1 cellular context compared by ENCODE assay signal in genomic region chr19:33194884-33195710, GRCh38.
TF ChIP-seq lines count a peak whose summit lies in the region.

No MANE protein-coding gene starts in this region.

TF ChIP-seq in HEK293, 187 proteins besides CTCF, POLR2A, EP300 and RAD21 (continued from another document and continues in another):
- TF ChIP-seq, protein P1, sequence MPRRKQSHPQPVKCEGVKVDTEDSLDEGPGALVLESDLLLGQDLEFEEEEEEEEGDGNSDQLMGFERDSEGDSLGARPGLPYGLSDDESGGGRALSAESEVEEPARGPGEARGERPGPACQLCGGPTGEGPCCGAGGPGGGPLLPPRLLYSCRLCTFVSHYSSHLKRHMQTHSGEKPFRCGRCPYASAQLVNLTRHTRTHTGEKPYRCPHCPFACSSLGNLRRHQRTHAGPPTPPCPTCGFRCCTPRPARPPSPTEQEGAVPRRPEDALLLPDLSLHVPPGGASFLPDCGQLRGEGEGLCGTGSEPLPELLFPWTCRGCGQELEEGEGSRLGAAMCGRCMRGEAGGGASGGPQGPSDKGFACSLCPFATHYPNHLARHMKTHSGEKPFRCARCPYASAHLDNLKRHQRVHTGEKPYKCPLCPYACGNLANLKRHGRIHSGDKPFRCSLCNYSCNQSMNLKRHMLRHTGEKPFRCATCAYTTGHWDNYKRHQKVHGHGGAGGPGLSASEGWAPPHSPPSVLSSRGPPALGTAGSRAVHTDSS (tag by site-specific recombination; IDR thresholded peaks at IDR 0.05): peak; percentile 11; the same call in 1 of the 2 replicates
- TF ChIP-seq ZNF112 (tag by site-specific recombination; IDR thresholded peaks at IDR 0.05): no peak
- no peak for TF ChIP-seq ZBTB1 (tag by site-specific recombination; IDR thresholded peaks at IDR 0.05)
- no peak for TF ChIP-seq ZNF138 (tag by site-specific recombination; IDR thresholded peaks at IDR 0.05; ENCODE audit: borderline replicate concordance)
- TF ChIP-seq ZNF114 (tag by site-specific recombination; IDR thresholded peaks at IDR 0.05): no peak
- no peak for TF ChIP-seq GLI4 (tag by site-specific recombination; IDR thresholded peaks at IDR 0.05)
- peak; percentile 25 for TF ChIP-seq ZXDB (tag by site-specific recombination; IDR thresholded peaks at IDR 0.05)
- TF ChIP-seq ZNF37A (tag by site-specific recombination; IDR thresholded peaks at IDR 0.05): peak; percentile 71; the same call in 1 of the 2 replicates
- no peak for TF ChIP-seq SCRT2 (tag by site-specific recombination; IDR thresholded peaks at IDR 0.05)
- peak; percentile 8; the same call in 1 of the 2 replicates for TF ChIP-seq KLF17 (tag by site-specific recombination; IDR thresholded peaks at IDR 0.05)
- TF ChIP-seq, protein P2, sequence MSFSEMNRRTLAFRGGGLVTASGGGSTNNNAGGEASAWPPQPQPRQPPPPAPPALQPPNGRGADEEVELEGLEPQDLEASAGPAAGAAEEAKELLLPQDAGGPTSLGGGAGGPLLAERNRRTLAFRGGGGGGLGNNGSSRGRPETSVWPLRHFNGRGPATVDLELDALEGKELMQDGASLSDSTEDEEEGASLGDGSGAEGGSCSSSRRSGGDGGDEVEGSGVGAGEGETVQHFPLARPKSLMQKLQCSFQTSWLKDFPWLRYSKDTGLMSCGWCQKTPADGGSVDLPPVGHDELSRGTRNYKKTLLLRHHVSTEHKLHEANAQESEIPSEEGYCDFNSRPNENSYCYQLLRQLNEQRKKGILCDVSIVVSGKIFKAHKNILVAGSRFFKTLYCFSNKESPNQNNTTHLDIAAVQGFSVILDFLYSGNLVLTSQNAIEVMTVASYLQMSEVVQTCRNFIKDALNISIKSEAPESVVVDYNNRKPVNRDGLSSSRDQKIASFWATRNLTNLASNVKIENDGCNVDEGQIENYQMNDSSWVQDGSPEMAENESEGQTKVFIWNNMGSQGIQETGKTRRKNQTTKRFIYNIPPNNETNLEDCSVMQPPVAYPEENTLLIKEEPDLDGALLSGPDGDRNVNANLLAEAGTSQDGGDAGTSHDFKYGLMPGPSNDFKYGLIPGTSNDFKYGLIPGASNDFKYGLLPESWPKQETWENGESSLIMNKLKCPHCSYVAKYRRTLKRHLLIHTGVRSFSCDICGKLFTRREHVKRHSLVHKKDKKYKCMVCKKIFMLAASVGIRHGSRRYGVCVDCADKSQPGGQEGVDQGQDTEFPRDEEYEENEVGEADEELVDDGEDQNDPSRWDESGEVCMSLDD (tag by site-specific recombination; IDR thresholded peaks at IDR 0.05): 0 out of 2 replicates have a peak, but pooled peaks have one; percentile 49
- TF ChIP-seq ZNF148 (tag by site-specific recombination; IDR thresholded peaks at IDR 0.05; ENCODE audit: borderline replicate concordance): no peak
- no peak for TF ChIP-seq ZNF157 (tag by site-specific recombination; IDR thresholded peaks at IDR 0.05)
- TF ChIP-seq ZNF133 (tag by site-specific recombination; IDR thresholded peaks at IDR 0.05): no peak
- TF ChIP-seq, protein P3, sequence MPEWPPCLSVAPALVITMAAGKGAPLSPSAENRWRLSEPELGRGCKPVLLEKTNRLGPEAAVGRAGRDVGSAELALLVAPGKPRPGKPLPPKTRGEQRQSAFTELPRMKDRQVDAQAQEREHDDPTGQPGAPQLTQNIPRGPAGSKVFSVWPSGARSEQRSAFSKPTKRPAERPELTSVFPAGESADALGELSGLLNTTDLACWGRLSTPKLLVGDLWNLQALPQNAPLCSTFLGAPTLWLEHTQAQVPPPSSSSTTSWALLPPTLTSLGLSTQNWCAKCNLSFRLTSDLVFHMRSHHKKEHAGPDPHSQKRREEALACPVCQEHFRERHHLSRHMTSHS (tag by site-specific recombination; IDR thresholded peaks at IDR 0.05): no peak
- TF ChIP-seq ZNF561 (tag by site-specific recombination; IDR thresholded peaks at IDR 0.05; ENCODE audit: borderline replicate concordance): peak; percentile 64; the same call in 1 of the 2 replicates
- TF ChIP-seq, protein P4, sequence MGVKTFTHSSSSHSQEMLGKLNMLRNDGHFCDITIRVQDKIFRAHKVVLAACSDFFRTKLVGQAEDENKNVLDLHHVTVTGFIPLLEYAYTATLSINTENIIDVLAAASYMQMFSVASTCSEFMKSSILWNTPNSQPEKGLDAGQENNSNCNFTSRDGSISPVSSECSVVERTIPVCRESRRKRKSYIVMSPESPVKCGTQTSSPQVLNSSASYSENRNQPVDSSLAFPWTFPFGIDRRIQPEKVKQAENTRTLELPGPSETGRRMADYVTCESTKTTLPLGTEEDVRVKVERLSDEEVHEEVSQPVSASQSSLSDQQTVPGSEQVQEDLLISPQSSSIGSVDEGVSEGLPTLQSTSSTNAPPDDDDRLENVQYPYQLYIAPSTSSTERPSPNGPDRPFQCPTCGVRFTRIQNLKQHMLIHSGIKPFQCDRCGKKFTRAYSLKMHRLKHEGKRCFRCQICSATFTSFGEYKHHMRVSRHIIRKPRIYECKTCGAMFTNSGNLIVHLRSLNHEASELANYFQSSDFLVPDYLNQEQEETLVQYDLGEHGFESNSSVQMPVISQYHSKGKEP (tag by site-specific recombination; IDR thresholded peaks at IDR 0.05): no peak
- TF ChIP-seq ZNF174 (tag by site-specific recombination; IDR thresholded peaks at IDR 0.05): no peak
- no peak for TF ChIP-seq ZNF394 (tag by site-specific recombination; IDR thresholded peaks at IDR 0.05; ENCODE audit: borderline replicate concordance)
- 0 out of 2 replicates have a peak, but pooled peaks have one; percentile 46 for TF ChIP-seq SP7 (tag by site-specific recombination; IDR thresholded peaks at IDR 0.05)
- TF ChIP-seq ZSCAN30 (tag by site-specific recombination; IDR thresholded peaks at IDR 0.05): peak; percentile 62
- TF ChIP-seq KLF10 (tag by site-specific recombination; IDR thresholded peaks at IDR 0.05): no peak
- no peak for TF ChIP-seq ZNF658 (tag by site-specific recombination; IDR thresholded peaks at IDR 0.05)
- no peak for TF ChIP-seq ZSCAN4 (tag by site-specific recombination; IDR thresholded peaks at IDR 0.05)
- TF ChIP-seq ZFP37 (tag by site-specific recombination; IDR thresholded peaks at IDR 0.05): no peak
- TF ChIP-seq HOXD13 (CRISPR knock-in tag; IDR thresholded peaks at IDR 0.05; ENCODE audit: borderline replicate concordance): no peak
- no peak for TF ChIP-seq ZNF837 (tag by site-specific recombination; IDR thresholded peaks at IDR 0.05)
- peak; percentile 37 for TF ChIP-seq ZNF660 (tag by site-specific recombination; IDR thresholded peaks at IDR 0.05)
- TF ChIP-seq ZNF239 (tag by site-specific recombination; IDR thresholded peaks at IDR 0.05): no peak
- TF ChIP-seq ZNF701 (tag by site-specific recombination; IDR thresholded peaks at IDR 0.05): no peak
- no peak for TF ChIP-seq KLF1 (tag by site-specific recombination; IDR thresholded peaks at IDR 0.05)
- TF ChIP-seq MZF1 (tag by site-specific recombination; IDR thresholded peaks at IDR 0.05; ENCODE audit: borderline replicate concordance): 0 out of 2 replicates have a peak, but pooled peaks have one; percentile 27
- 0 out of 2 replicates have a peak, but pooled peaks have one; percentile 42 for TF ChIP-seq YY1 (tag by site-specific recombination; IDR thresholded peaks at IDR 0.05)
- TF ChIP-seq ZBTB48 (tag by site-specific recombination; IDR thresholded peaks at IDR 0.05): peak; percentile 55; the same call in 1 of the 2 replicates
- TF ChIP-seq ZNF510 (tag by site-specific recombination; IDR thresholded peaks at IDR 0.05; ENCODE audit: insufficient replicate concordance): no peak
- TF ChIP-seq ZNF521 (tag by site-specific recombination; IDR thresholded peaks at IDR 0.05): no peak
- no peak for TF ChIP-seq MEIS1 (CRISPR knock-in tag; IDR thresholded peaks at IDR 0.05; ENCODE audit: borderline replicate concordance)
- TF ChIP-seq ZBTB26 (tag by site-specific recombination; optimal IDR thresholded peaks at IDR 0.05): peak; percentile 64
- TF ChIP-seq ZNF610 (tag by site-specific recombination; IDR thresholded peaks at IDR 0.05; ENCODE audit: borderline replicate concordance): no peak
- TF ChIP-seq KLF16 (tag by site-specific recombination; IDR thresholded peaks at IDR 0.05): peak; percentile 46; the same call in 1 of the 2 replicates
- no peak for TF ChIP-seq ZNF792 (tag by site-specific recombination; IDR thresholded peaks at IDR 0.05)
- no peak for TF ChIP-seq MYNN (tag by site-specific recombination; IDR thresholded peaks at IDR 0.05; ENCODE audit: borderline replicate concordance)
- peak; percentile 76 for TF ChIP-seq GLIS2 (tag by site-specific recombination; IDR thresholded peaks at IDR 0.05)
- peak; percentile 69; the same call in 1 of the 2 replicates for TF ChIP-seq SP3 (tag by site-specific recombination; IDR thresholded peaks at IDR 0.05)
- TF ChIP-seq ZNF311 (tag by site-specific recombination; IDR thresholded peaks at IDR 0.05; ENCODE audit: borderline replicate concordance): no peak
- TF ChIP-seq HOXC10 (CRISPR knock-in tag; IDR thresholded peaks at IDR 0.05): peak; percentile 23; the same call in 1 of the 2 replicates
- TF ChIP-seq ZNF341 (tag by site-specific recombination; IDR thresholded peaks at IDR 0.05; ENCODE audit: low read depth): no peak
- TF ChIP-seq ZBTB21 (tag by site-specific recombination; IDR thresholded peaks at IDR 0.05): peak; percentile 94
- TF ChIP-seq, protein P5, sequence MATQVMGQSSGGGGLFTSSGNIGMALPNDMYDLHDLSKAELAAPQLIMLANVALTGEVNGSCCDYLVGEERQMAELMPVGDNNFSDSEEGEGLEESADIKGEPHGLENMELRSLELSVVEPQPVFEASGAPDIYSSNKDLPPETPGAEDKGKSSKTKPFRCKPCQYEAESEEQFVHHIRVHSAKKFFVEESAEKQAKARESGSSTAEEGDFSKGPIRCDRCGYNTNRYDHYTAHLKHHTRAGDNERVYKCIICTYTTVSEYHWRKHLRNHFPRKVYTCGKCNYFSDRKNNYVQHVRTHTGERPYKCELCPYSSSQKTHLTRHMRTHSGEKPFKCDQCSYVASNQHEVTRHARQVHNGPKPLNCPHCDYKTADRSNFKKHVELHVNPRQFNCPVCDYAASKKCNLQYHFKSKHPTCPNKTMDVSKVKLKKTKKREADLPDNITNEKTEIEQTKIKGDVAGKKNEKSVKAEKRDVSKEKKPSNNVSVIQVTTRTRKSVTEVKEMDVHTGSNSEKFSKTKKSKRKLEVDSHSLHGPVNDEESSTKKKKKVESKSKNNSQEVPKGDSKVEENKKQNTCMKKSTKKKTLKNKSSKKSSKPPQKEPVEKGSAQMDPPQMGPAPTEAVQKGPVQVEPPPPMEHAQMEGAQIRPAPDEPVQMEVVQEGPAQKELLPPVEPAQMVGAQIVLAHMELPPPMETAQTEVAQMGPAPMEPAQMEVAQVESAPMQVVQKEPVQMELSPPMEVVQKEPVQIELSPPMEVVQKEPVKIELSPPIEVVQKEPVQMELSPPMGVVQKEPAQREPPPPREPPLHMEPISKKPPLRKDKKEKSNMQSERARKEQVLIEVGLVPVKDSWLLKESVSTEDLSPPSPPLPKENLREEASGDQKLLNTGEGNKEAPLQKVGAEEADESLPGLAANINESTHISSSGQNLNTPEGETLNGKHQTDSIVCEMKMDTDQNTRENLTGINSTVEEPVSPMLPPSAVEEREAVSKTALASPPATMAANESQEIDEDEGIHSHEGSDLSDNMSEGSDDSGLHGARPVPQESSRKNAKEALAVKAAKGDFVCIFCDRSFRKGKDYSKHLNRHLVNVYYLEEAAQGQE (tag by site-specific recombination; IDR thresholded peaks at IDR 0.05): peak; percentile 61
- TF ChIP-seq GLIS1 (tag by site-specific recombination; IDR thresholded peaks at IDR 0.05): no peak; the same call in 1 of the 2 replicates
